ENCODE assay signal across 17 cellular contexts in the genomic region with DNA sequence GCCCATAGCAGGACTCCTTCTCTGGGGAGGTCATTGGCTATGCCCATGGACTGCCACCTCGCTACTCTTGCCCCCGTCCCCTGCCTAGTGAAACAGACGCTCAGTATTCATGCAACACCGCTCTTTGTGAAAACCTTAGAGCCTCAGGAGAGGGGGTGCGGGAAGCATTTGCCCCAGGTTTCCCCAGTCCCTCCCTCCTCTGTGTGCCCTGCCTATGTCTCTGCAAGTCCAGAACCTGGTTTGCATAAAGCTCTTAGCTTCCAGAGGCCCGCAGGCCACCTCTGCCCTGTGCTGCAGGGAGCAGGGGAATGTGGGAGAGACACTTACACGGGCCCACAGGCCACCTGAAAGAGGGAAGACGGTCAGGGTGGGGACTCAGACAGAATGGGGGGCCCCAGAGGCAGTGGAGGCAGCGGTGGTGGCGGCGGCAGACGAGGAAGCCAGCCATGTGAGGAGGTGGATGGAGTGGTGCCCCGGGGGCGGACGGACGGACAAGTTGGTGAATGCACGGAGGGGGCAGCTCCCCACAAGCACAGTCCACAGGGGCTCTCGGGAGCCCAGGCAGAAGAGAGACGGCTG. TPM values are rescaled to one million over a fixed set of nuclear protein-coding genes. Genes with fewer than 3 reads are reported as not detected.
DNase-seq lines count a peak whose midpoint lies in the region; ATAC-seq and TF ChIP-seq lines count a peak whose summit lies in the region.
"Had no signal": no experiment of that assay in that cellular context is flagged by ENCODE, and none has a peak within 500 bp of the region (broad histone marks: within the 10 kb centered on the region; RNA-seq: fewer than 3 reads in every experiment).

No MANE protein-coding gene starts in this region.

- H3K36me3 Mint-ChIP-seq in GM23338 (ENCODE audit: low read depth) (no peaks in the 10 kb centered on the region), neural crest cell (ENCODE audit: low read depth) (no peaks in the 10 kb centered on the region)
- H3K36me3 Mint-ChIP-seq in activated T-helper 17 cell treated with anti-CD3 and anti-CD28 coated beads, Interleukin-2, amount 50 U/mL, for 72 hours (ENCODE audit: low read depth): no peaks in the 10 kb centered on the region

- H3K4me1 ChIP-seq in GM23338 (ENCODE audit: insufficient read depth): no peaks in the 10 kb centered on the region

- H3K4me3 Mint-ChIP-seq in GM23338 (no peak overlapping the region), neural crest cell (no peak overlapping the region)
- H3K4me3 Mint-ChIP-seq in activated T-helper 17 cell treated with anti-CD3 and anti-CD28 coated beads, Interleukin-2, amount 50 U/mL, for 72 hours: no peak overlapping the region
- H3K4me3 Mint-ChIP-seq: activated naive CD4-positive, alpha-beta T cell treated with anti-CD3 and anti-CD28 coated beads for 36 hours had no signal

- H3K9me3 Mint-ChIP-seq in GM23338 (no peaks in the 10 kb centered on the region), neural crest cell (peaks cover under 1% of the 10 kb centered on the region)
- H3K9me3 Mint-ChIP-seq in activated T-helper 17 cell treated with anti-CD3 and anti-CD28 coated beads, Interleukin-2, amount 50 U/mL, for 72 hours: no peaks in the 10 kb centered on the region
- H3K9me3 Mint-ChIP-seq: activated naive CD4-positive, alpha-beta T cell treated with anti-CD3 and anti-CD28 coated beads for 36 hours had no signal

- ATAC-seq in GM23338 (no peak), GM18519 (IDR thresholded peaks at IDR 0.05; ENCODE audit: low FRiP score, unreplicated experiment) (no peak)
- no peak for ATAC-seq in activated T-helper 17 cell treated with anti-CD3 and anti-CD28 coated beads, Interleukin-2, amount 50 U/mL, for 72 hours (replicated peaks)

- no peaks in the 10 kb centered on the region for H3F3A ChIP-seq in GM23338 (replicated peaks; ENCODE audit: low read depth)

- no peaks in the 10 kb centered on the region for H3K27me3 ChIP-seq in GM06990 (replicated peaks; ENCODE audit: control insufficient read depth, insufficient read depth, low read length)
- 0 out of 2 replicates have a peak, but pooled peaks cover 5% of the 10 kb centered on the region for H3K27me3 ChIP-seq in GM23338 (ENCODE audit: insufficient read depth)

- no peak overlapping the region for H3K27ac ChIP-seq in GM23338 (ENCODE audit: low read depth)
- H3K27ac ChIP-seq: HL-60, PC-9 had no signal

- peak; percentile 59 for DNase-seq in GM06990 (ENCODE audit: extremely low read depth, insufficient read length)
- DNase-seq in GM23338 (ENCODE audit: low spot score): no peak
- no peak for DNase-seq in neural crest cell (ENCODE audit: low read depth, low spot score)
- DNase-seq in NCI-H446 treated with DMSO at 0.1 percent for 48 hours (lab: John Stamatoyannopoulos, UW): no peak
- no peak for DNase-seq in GDM1 (lab: John Stamatoyannopoulos, UW)
- DNase-seq: activated CD8-positive, alpha-beta memory T cell treated with anti-CD3 and anti-CD28 coated beads, Interleukin-2, amount 50 U/mL, for 4 hours; activated naive CD4-positive, alpha-beta T cell treated with anti-CD3 and anti-CD28 coated beads for 36 hours; GF-D8; left cardiac atrium; NCI-H2081; NCI-H510A treated with DMSO at 0.1 percent for 48 hours; PC-9; T1000 had no signal

- H3K27me3 Mint-ChIP-seq in GM23338 (ENCODE audit: insufficient read depth, low read depth, poor library complexity): peaks cover 11% of the 10 kb centered on the region
- peaks cover 2% of the 10 kb centered on the region for H3K27me3 Mint-ChIP-seq in activated T-helper 17 cell treated with anti-CD3 and anti-CD28 coated beads, Interleukin-2, amount 50 U/mL, for 72 hours
- H3K27me3 Mint-ChIP-seq in neural crest cell (ENCODE audit: low read depth): no peaks in the 10 kb centered on the region

- H3K4me2 ChIP-seq in GM23338: no peak overlapping the region
- H3K4me2 ChIP-seq: PC-9 had no signal

- H4K20me1 ChIP-seq in GM23338 (replicated peaks; ENCODE audit: insufficient read depth): no peaks in the 10 kb centered on the region

- H3K27ac Mint-ChIP-seq in GM23338: no peak overlapping the region
- peak overlapping the region; percentile 61 for H3K27ac Mint-ChIP-seq in activated T-helper 17 cell treated with anti-CD3 and anti-CD28 coated beads, Interleukin-2, amount 50 U/mL, for 72 hours
- peak overlapping the region; percentile 81 for H3K27ac Mint-ChIP-seq in neural crest cell (ENCODE audit: unreplicated experiment)
- H3K27ac Mint-ChIP-seq: activated naive CD4-positive, alpha-beta T cell treated with anti-CD3 and anti-CD28 coated beads for 36 hours had no signal

- no peaks in the 10 kb centered on the region for H3K79me2 ChIP-seq in GM23338 (replicated peaks; ENCODE audit: insufficient read depth)

- peak overlapping the region; percentile 92 for H2AFZ ChIP-seq in GM23338
- H2AFZ ChIP-seq: PC-9 had no signal

- H3K36me3 ChIP-seq in GM06990 (ENCODE audit: control insufficient read depth, insufficient read depth, low read length): peaks cover 2% of the 10 kb centered on the region
- no peaks in the 10 kb centered on the region for H3K36me3 ChIP-seq in GM23338 (ENCODE audit: insufficient read depth)

- TF ChIP-seq CTCF in GM06990 (IDR thresholded peaks at IDR 0.05; ENCODE audit: insufficient read depth, low read length, poor library complexity, severe bottlenecking): no peak
- no peak for TF ChIP-seq CTCF in GM23338 (conservative IDR thresholded peaks at IDR 0.05; ENCODE audit: low read depth in 2 of 2)
- no peak for TF ChIP-seq CTCF in neural crest cell (conservative IDR thresholded peaks at IDR 0.05)

- H3K9me2 ChIP-seq in GM23338 (ENCODE audit: insufficient read depth): no peaks in the 10 kb centered on the region

- H3K4me3 ChIP-seq in GM06990 (replicated peaks; ENCODE audit: low read depth, low read length) (peak overlapping the region; percentile 66), GM23338 (no peak overlapping the region)
- H3K4me3 ChIP-seq: K562, PC-9 had no signal

- H3K4me1 Mint-ChIP-seq in GM23338 (peaks cover 14% of the 10 kb centered on the region), neural crest cell (peaks cover 27% of the 10 kb centered on the region)
- H3K4me1 Mint-ChIP-seq in activated T-helper 17 cell treated with anti-CD3 and anti-CD28 coated beads, Interleukin-2, amount 50 U/mL, for 72 hours: peaks cover 18% of the 10 kb centered on the region

TF ChIP-seq in GM23338, 12 proteins besides CTCF, POLR2A, EP300 and RAD21:
- TF ChIP-seq NANOG (IDR thresholded peaks at IDR 0.05; ENCODE audit: borderline replicate concordance) (no peak), ZNF331 (CRISPR knock-in tag; IDR thresholded peaks at IDR 0.05; ENCODE audit: low read depth) (no peak), CREB1 (CRISPR knock-in tag; IDR thresholded peaks at IDR 0.05; ENCODE audit: low read depth) (no peak), JUNB (IDR thresholded peaks at IDR 0.05; ENCODE audit: unreplicated experiment) (no peak)
TF ChIP-seq in GM23338: peak in this region for 0.

RNA-seq across cellular contexts. Expression of a gene that starts 33.8 kb away (rescaled TPM):
- 19.7 and 41.2 TPM in 2 replicates for total RNA-seq in GM23338 (2014; rRNA removed; shearing (Covaris generic))
- polyA plus RNA-seq in GM23338 (2016; fragmentation: Nextera tagmentation; extraction: Ambion mirVana): 18.2 and 19.9 TPM in 2 replicates
- 100 to 1,000 TPM; 306 to 503 TPM for total RNA-seq in activated T-helper 17 cell treated with anti-CD3 and anti-CD28 coated beads, Interleukin-2, amount 50 U/mL, for 72 hours
- total RNA-seq in neural crest cell: 6.5 and 7.3 TPM in 2 replicates
